30 cellular contexts compared by ENCODE assay signal in genomic region chr20:25699914-25700313, GRCh38. TPM values are rescaled to one million over a fixed set of nuclear protein-coding genes. Genes with fewer than 3 reads are reported as not detected.
DNase-seq lines count a peak whose midpoint lies in the region; ATAC-seq, FAIRE-seq and TF ChIP-seq lines count a peak whose summit lies in the region.
"Had no signal": no experiment of that assay in that cellular context is flagged by ENCODE, and none has a peak within 500 bp of the region (broad histone marks: within the 10 kb centered on the region; RNA-seq: fewer than 3 reads in every experiment).

No MANE protein-coding gene starts in this region.

- no peaks in the 10 kb centered on the region; the same call in none of the 2 replicates for H3K27me3 Mint-ChIP-seq in HFFc6 (ENCODE audit: insufficient read depth)
- H3K27me3 Mint-ChIP-seq: activated B cell treated with CpG ODN at 0.5 μM for 24 hours; stimulated activated memory B cell treated with anti-CD40 and anti-IgM and Interleukin-4, amounts not matched to agents 10 μg/mL and 1 μg/mL and 100 μg/mL, for 72 hours had no signal

- H3K27ac Mint-ChIP-seq in HFFc6 = no peak overlapping the region
- H3K27ac Mint-ChIP-seq: activated B cell treated with CpG ODN at 0.5 μM for 24 hours; stimulated activated memory B cell treated with anti-CD40 and anti-IgM and Interleukin-4, amounts not matched to agents 10 μg/mL and 1 μg/mL and 100 μg/mL, for 72 hours had no signal

- TF ChIP-seq CTCF in A549 (IDR thresholded peaks at IDR 0.05) = no peak
- TF ChIP-seq CTCF in HFFc6 (IDR thresholded peaks at IDR 0.05) = no peak
- TF ChIP-seq CTCF in K562 (IDR thresholded peaks at IDR 0.05 in 2 of 3, conservative IDR thresholded peaks at IDR 0.05 in 1 of 3; ENCODE audit: insufficient read depth in 2 of 3, low read depth in 1 of 3, low read length in 3 of 3) = no peak

- no peak overlapping the region for H3K9ac ChIP-seq in K562 (ENCODE audit: insufficient read depth in 1 of 2, low read depth in 2 of 2, low read length in 2 of 2)

- DNase-seq in A549 (ENCODE audit: low read depth in 1 of 2, low spot score in 1 of 2) = peak in 1 of 2 experiments; percentile 53
- DNase-seq in HFFc6 = peak; percentile 11
- DNase-seq in K562 (ENCODE audit: extremely low read depth in 1 of 4, low spot score in 3 of 4) = no peak
- DNase-seq in iris pigment epithelial cell (ENCODE audit: low read depth) = peak; percentile 11
- DNase-seq in left cardiac atrium = no peak
- no peak for DNase-seq in NK-92 (lab: John Stamatoyannopoulos, UW; ENCODE audit: unreplicated experiment)
- DNase-seq in pons (ENCODE audit: low spot score) = no peak
- DNase-seq: activated B cell treated with CpG ODN at 0.5 μM for 24 hours; activated CD4-positive, alpha-beta T cell treated with anti-CD3 and anti-CD28 coated beads, Interleukin-2, amount 50 U/mL, for 1 hour; activated naive CD4-positive, alpha-beta T cell treated with Interleukin-2 at 50 U/mL for 16 hours; adrenal gland; Calu3; effector CD4-positive, alpha-beta T cell; foreskin melanocyte; Karpas-422; left lung; mesendoderm; MV-4-11; NCI-H526; RPMI8226; sigmoid colon; stimulated activated CD4-positive, alpha-beta T cell treated with anti-CD3 and anti-CD28 coated beads, Interleukin-4, amount 100 ng/mL, for 4 hours; substantia nigra; T-helper 1 cell; upper lobe of left lung had no signal

- peaks cover 10% of the 10 kb centered on the region for H3K79me2 ChIP-seq in K562 (ENCODE audit: control insufficient read depth, insufficient read depth, low read length)

- TF ChIP-seq EP300 in A549 (IDR thresholded peaks at IDR 0.05) (no peak), K562 (IDR thresholded peaks at IDR 0.05; ENCODE audit: low read length) (no peak)

- in situ Hi-C loops in K562 (cut with MboI) = no loop called here

- H3K27ac ChIP-seq in A549 (no peak overlapping the region), K562 (ENCODE audit: extremely low read depth, low read depth, low read length) (no peak overlapping the region)
- H3K27ac ChIP-seq: adrenal gland, C4-2B, left lung, sigmoid colon, SJSA1, upper lobe of left lung had no signal

- H3K4me2 ChIP-seq in A549 (no peak overlapping the region), K562 (ENCODE audit: insufficient read depth, low read length) (no peak overlapping the region)

- H3K4me3 Mint-ChIP-seq in HFFc6 = no peak overlapping the region
- H3K4me3 Mint-ChIP-seq: activated B cell treated with CpG ODN at 0.5 μM for 24 hours; stimulated activated memory B cell treated with anti-CD40 and anti-IgM and Interleukin-4, amounts not matched to agents 10 μg/mL and 1 μg/mL and 100 μg/mL, for 72 hours had no signal

- H3K4me3 ChIP-seq in A549 = no peak overlapping the region
- H3K4me3 ChIP-seq in K562 = no peak overlapping the region
- H3K4me3 ChIP-seq: adrenal gland, left lung, sigmoid colon, SJSA1, upper lobe of left lung had no signal

- H3K4me1 Mint-ChIP-seq in HFFc6 (ENCODE audit: low read depth) = peaks cover 20% of the 10 kb centered on the region

- 28% methylated on average over 1 of the region's 1 CpG for WGBS in A549 (ENCODE audit: missing lambda C conversion rate)
- 14% methylated on average over 1 of the region's 1 CpG for WGBS in K562 (ENCODE audit: insufficient coverage, low coverage, missing lambda C conversion rate)

- H3K4me1 ChIP-seq in A549 (peaks cover 13% of the 10 kb centered on the region; the same call in 2 of the 3 replicates), K562 (replicated peaks in 1 of 2; ENCODE audit: control insufficient read depth in 2 of 2, insufficient read depth in 2 of 2, low read length in 2 of 2) (peaks cover 0 to 7% of the 10 kb centered on the region in 2 experiments; a peak in 1 of 5 replicates)

- TF ChIP-seq POLR2A in A549 (IDR thresholded peaks at IDR 0.05; ENCODE audit: low read length) = no peak
- TF ChIP-seq POLR2A in K562 (conservative IDR thresholded peaks at IDR 0.05) = no peak

- intact Hi-C loops in K562 (cut with micrococcal nuclease) = loop anchor here (5.0 kb wide), 1 partner anchor 78 kb away; the partner anchor contains the start of gene NANP
- intact Hi-C loops in left cardiac atrium (cut with DNase I) = loop anchor here in 1 of 2 donors (10.0 kb wide), 1 partner anchor 75 kb away; the partner anchor contains the start of gene NANP

- FAIRE-seq in A549 (lab: Jason Lieb, UNC) (peak; percentile 78), K562 (lab: Jason Lieb, UNC) (no peak)
- FAIRE-seq: H54 had no signal

- no peaks in the 10 kb centered on the region for H3K36me3 ChIP-seq in K562 (ENCODE audit: control insufficient read depth, insufficient read depth, low read length)
- H3K36me3 ChIP-seq: adrenal gland, left lung, sigmoid colon, upper lobe of left lung had no signal

- H3K27me3 ChIP-seq in K562 (ENCODE audit: control insufficient read depth in 2 of 2, insufficient read depth in 2 of 2, low read length in 2 of 2) = no peaks in the 10 kb centered on the region
- H3K27me3 ChIP-seq: adrenal gland, left lung, sigmoid colon, upper lobe of left lung had no signal

- H3K9me3 Mint-ChIP-seq in HFFc6 = peaks cover 32% of the 10 kb centered on the region

- no peaks in the 10 kb centered on the region for H3K9me1 ChIP-seq in K562 (ENCODE audit: control insufficient read depth, insufficient read depth, low read length)

- ATAC-seq in A549 (no peak), K562 (no peak), left cardiac atrium (no peak), GM18873 (IDR thresholded peaks at IDR 0.05; ENCODE audit: low FRiP score, unreplicated experiment) (no peak)
- ATAC-seq: left lung; stimulated activated memory B cell treated with anti-CD40 and anti-IgM and Interleukin-4, amounts not matched to agents 10 μg/mL and 1 μg/mL and 100 μg/mL, for 72 hours had no signal

- BruUV-seq in K562 (replicated peaks; lab: Mats Ljungman, UMichigan) = no TSS peak

- CTCF ChIA-PET in A549 (lab: Yijun Ruan, JAX) = no interaction called here
- CTCF ChIA-PET in K562 (lab: Yijun Ruan, JAX; ENCODE audit: low intra/inter-chr PET ratio) = no interaction called here

- H3K9me3 ChIP-seq in A549 = peaks cover 18% of the 10 kb centered on the region; the same call in 2 of the 3 replicates
- no peaks in the 10 kb centered on the region; the same call in 1 of the 2 replicates for H3K9me3 ChIP-seq in K562 (replicated peaks; ENCODE audit: control insufficient read depth, insufficient read depth, low read depth, low read length)
- H3K9me3 ChIP-seq: SJSA1 had no signal

- POLR2A ChIA-PET in A549 (lab: Yijun Ruan, JAX) = no interaction called here
- POLR2A ChIA-PET in K562 (lab: Yijun Ruan, JAX) = interaction anchor here (0.6 kb wide), 1 partner anchor 65 kb away, joined by 3 read pairs; no protein-coding TSS in a partner anchor

- TF ChIP-seq RAD21 in A549 (conservative IDR thresholded peaks at IDR 0.05 in 1 of 2, IDR thresholded peaks at IDR 0.05 in 1 of 2) (no peak), K562 (CRISPR knock-in tag; conservative IDR thresholded peaks at IDR 0.05 in 1 of 2, IDR thresholded peaks at IDR 0.05 in 1 of 2) (no peak)

- H3K36me3 Mint-ChIP-seq in HFFc6 (ENCODE audit: low read depth) = peaks cover 34% of the 10 kb centered on the region

- H4K20me1 ChIP-seq in K562 (replicated peaks; ENCODE audit: control insufficient read depth, insufficient read depth, low read length) = no peaks in the 10 kb centered on the region

- no peak overlapping the region for H2AFZ ChIP-seq in K562 (ENCODE audit: low read depth, low read length)

TF ChIP-seq in A549, 52 proteins besides CTCF, POLR2A, EP300 and RAD21 (continues in another document):
- TF ChIP-seq BHLHE40 (IDR thresholded peaks at IDR 0.05; ENCODE audit: low read depth, low read length) (no peak), RFX5 (IDR thresholded peaks at IDR 0.05) (no peak), SMC3 (IDR thresholded peaks at IDR 0.05) (no peak), JUNB (IDR thresholded peaks at IDR 0.05) (no peak), NFE2L2 (conservative IDR thresholded peaks at IDR 0.05; ENCODE audit: low read length) (0 out of 2 replicates have a peak, but pooled peaks have one; percentile 32), HDAC2 (IDR thresholded peaks at IDR 0.05) (no peak)

TF ChIP-seq in K562, 482 proteins besides CTCF, POLR2A, EP300 and RAD21 (continues in another document):
- TF ChIP-seq SIX5 (IDR thresholded peaks at IDR 0.05; ENCODE audit: borderline replicate concordance in 1 of 2, insufficient read depth in 1 of 2, low read depth in 1 of 2, low read length in 2 of 2) (no peak), BHLHE40 (IDR thresholded peaks at IDR 0.05; ENCODE audit: low read length) (no peak), XRCC4 (IDR thresholded peaks at IDR 0.05; ENCODE audit: extremely low read depth, insufficient read depth, insufficient read length) (no peak), ZNF253 (CRISPR knock-in tag; conservative IDR thresholded peaks at IDR 0.05) (no peak)

RNA-seq across cellular contexts. Expression of gene ZNF337, which starts 3.3 kb away (rescaled TPM):
- polyA plus RNA-seq in A549 (2011; rRNA removed) (25.4 and 29.7 TPM in 2 replicates), A549 (2017; fragmentation: RNase III; extraction: RNeasy Plus Mini Kit Qiagen cat#74134 plus additional on column Dnase treatment) (16.5 to 18.2 TPM (median 17.6 TPM) in 3 replicates), K562 (2011; rRNA removed) (4.6 and 4.8 TPM in 2 replicates), K562 (2014; fragmentation: Illumina TruSeq; extraction: Trizol) (3.4 and 4.1 TPM in 2 replicates), K562 (2014; fragmentation: Nextera tagmentation; extraction: Ambion mirVana) (1 to 10 TPM in 1 of 2 experiments, under 1 TPM in 1; 0.25 to 2.3 TPM), K562 (2014; rRNA removed) (2.6 and 3.4 TPM in 2 replicates)
- 8.9 and 9.0 TPM in 2 replicates for polyA plus RNA-seq in A549 (2012; cell fraction: cytosol; rRNA removed)
- 25.2 and 33.6 TPM in 2 replicates for polyA plus RNA-seq in A549 (2012; cell fraction: nucleus; rRNA removed)
- polyA minus RNA-seq in A549 (2011; rRNA and poly(A)+ RNA removed) = 24.1 and 26.6 TPM in 2 replicates
- total RNA-seq in HFFc6 (2021; fragmentation: NEBNext Ultra II Directional; extraction: Animal tissue kit (Norgen Biotek cat#: 25700)) = 10 to 100 TPM in 2 of 6 experiments, 1 to 10 TPM in 4; 8.2 to 11.3 (median 9.2) TPM
- total RNA-seq in K562 (2011; cell fraction: chromatin; rRNA removed; ENCODE audit: low replicate concordance) = 8.9 and 14.7 TPM in 2 replicates
- 6.5 and 8.6 TPM in 2 replicates for total RNA-seq in K562 (2011; cell fraction: nucleolus; rRNA removed)
- 9.2 and 11.8 TPM in 2 replicates for total RNA-seq in K562 (2011; cell fraction: nucleoplasm; rRNA removed)
- total RNA-seq in K562 (2014; rRNA removed) (2.6 and 3.0 TPM in 2 replicates), K562 (2014; rRNA removed; fragmentation: Illumina TruSeq; extraction: Trizol) (4.4 and 4.7 TPM in 2 replicates), K562 (2015; rRNA removed; fragmentation: Illumina TruSeq; extraction: Trizol) (4.0 and 5.6 TPM in 2 replicates), K562 (2021) (2.8 and 3.5 TPM in 2 replicates), left cardiac atrium (1 to 10 TPM; 7.3 to 9.1 TPM)
- polyA plus RNA-seq in K562 (2011; cell fraction: cytosol; rRNA removed) = 1.6 and 2.5 TPM in 2 replicates
- polyA plus RNA-seq in K562 (2011; cell fraction: nucleus; rRNA removed) = 13.1 and 13.8 TPM in 2 replicates
- polyA plus RNA-seq in K562 (2012) = 2.3 TPM in 2 replicates
- polyA minus RNA-seq in K562 (2011; rRNA and poly(A)+ RNA removed) = 7.9 and 8.9 TPM in 2 replicates
- polyA minus RNA-seq in K562 (2011; cell fraction: cytosol; rRNA and poly(A)+ RNA removed) = 1.3 and 2.3 TPM in 2 replicates
- 4.8 and 8.6 TPM in 2 replicates for polyA minus RNA-seq in K562 (2011; cell fraction: nucleus; rRNA and poly(A)+ RNA removed)

Comparison
In these comparisons a context has a peak if more than half of its experiments do, and no peak if none do; other contexts are left out.
1. DNase-seq: peak in HFFc6 (single experiment) and iris pigment epithelial cell (single experiment); none in K562 (0 of 4), left cardiac atrium (single experiment), NK-92 (single experiment) and pons (single experiment).
2. Of the 35 proteins assayed by ChIP-seq in both K562 and A549: peak only in K562: none; only in A549: none; in both: MAFK; in neither: 34.